In the genomic region with DNA sequence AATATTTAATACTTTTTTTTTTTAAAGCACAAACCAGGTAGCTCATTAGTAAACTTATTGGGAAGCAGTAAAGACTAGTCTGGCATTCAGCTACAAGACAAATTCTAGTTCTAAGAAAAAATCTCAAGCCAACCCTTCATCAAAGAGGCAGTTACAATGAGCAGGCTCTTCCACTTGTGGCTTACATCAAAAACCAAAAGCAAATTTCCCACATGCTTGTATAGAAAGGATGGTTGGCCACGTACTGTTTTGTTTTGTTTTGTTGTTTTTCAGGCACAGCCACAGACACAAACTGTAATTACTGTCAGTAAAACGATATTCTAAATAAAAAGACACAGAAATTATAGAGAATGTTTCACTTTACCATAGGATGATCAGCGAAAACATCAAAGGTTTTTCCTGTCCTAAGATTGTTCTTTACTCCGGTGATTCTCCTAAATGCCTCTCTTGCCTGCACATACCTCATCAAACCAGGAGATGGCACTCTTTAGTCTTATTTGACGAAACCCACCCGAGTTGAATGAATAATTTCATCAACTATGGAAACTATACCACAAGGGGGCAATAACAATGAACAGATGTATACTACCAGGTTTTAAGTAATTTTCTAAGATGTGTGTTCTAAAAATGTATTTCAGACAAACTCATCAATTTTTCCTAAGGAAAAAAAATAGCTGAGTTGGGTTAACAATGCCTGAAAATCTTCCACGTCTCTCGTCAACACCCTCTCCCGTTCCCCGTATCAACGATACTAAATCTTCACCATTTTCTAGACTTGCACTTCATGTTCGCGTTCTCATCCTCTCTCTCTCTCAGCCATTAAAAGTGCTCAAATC, we compare ENCODE assay signal across 2 cellular contexts.
TF ChIP-seq lines count a peak whose summit lies in the region.

No MANE protein-coding gene starts in this region.

TF ChIP-seq in SK-N-SH, 30 proteins besides CTCF, POLR2A, EP300 and RAD21:
- TF ChIP-seq FOSL2 (IDR thresholded peaks at IDR 0.05; ENCODE audit: borderline replicate concordance, low read depth): no peak
- peak; percentile 21 for TF ChIP-seq CHD2 (IDR thresholded peaks at IDR 0.05; ENCODE audit: low read length, partially characterized antibody)
- TF ChIP-seq USF1 (IDR thresholded peaks at IDR 0.05; ENCODE audit: borderline replicate concordance, low read depth): no peak
- TF ChIP-seq MEF2A (IDR thresholded peaks at IDR 0.05; ENCODE audit: borderline replicate concordance, low read depth): no peak
- TF ChIP-seq NRF1 (IDR thresholded peaks at IDR 0.05; ENCODE audit: low read depth, low read length): peak; percentile 23; the same call in 1 of the 2 replicates
- no peak for TF ChIP-seq USF2 (IDR thresholded peaks at IDR 0.05; ENCODE audit: borderline replicate concordance, low read depth, low read length)
- no peak for TF ChIP-seq FOXJ3 (CRISPR knock-in tag; IDR thresholded peaks at IDR 0.05)
- peak; percentile 98 for TF ChIP-seq SMC3 (IDR thresholded peaks at IDR 0.05; ENCODE audit: low read depth, low read length)
- no peak for TF ChIP-seq TAF1 (IDR thresholded peaks at IDR 0.05; ENCODE audit: borderline replicate concordance, low read depth, low read length)
- TF ChIP-seq RFX5 (IDR thresholded peaks at IDR 0.05; ENCODE audit: low read length): peak; percentile 33; the same call in 1 of the 2 replicates
- no peak for TF ChIP-seq EZH2phosphoT487 (IDR thresholded peaks at IDR 0.05; ENCODE audit: borderline replicate concordance, low read depth)
- no peak for TF ChIP-seq FOXM1 (IDR thresholded peaks at IDR 0.05; ENCODE audit: low read depth)
- no peak for TF ChIP-seq REST (IDR thresholded peaks at IDR 0.05; ENCODE audit: low read depth, low read length)

TF ChIP-seq in GM12878, 131 proteins besides CTCF, POLR2A, EP300 and RAD21 (continues in another document):
- no peak for TF ChIP-seq MYC (IDR thresholded peaks at IDR 0.05; ENCODE audit: insufficient read depth, insufficient read length, insufficient replicate concordance, low read length, severe bottlenecking)
- TF ChIP-seq RUNX3 (IDR thresholded peaks at IDR 0.05; ENCODE audit: low read length): peak; percentile 51; the same call in 1 of the 2 replicates
- TF ChIP-seq TCF7 (IDR thresholded peaks at IDR 0.05; ENCODE audit: borderline replicate concordance): no peak
- TF ChIP-seq ZNF622 (IDR thresholded peaks at IDR 0.05): no peak
- TF ChIP-seq, protein P1, sequence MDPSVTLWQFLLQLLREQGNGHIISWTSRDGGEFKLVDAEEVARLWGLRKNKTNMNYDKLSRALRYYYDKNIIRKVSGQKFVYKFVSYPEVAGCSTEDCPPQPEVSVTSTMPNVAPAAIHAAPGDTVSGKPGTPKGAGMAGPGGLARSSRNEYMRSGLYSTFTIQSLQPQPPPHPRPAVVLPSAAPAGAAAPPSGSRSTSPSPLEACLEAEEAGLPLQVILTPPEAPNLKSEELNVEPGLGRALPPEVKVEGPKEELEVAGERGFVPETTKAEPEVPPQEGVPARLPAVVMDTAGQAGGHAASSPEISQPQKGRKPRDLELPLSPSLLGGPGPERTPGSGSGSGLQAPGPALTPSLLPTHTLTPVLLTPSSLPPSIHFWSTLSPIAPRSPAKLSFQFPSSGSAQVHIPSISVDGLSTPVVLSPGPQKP (IDR thresholded peaks at IDR 0.05; ENCODE audit: low read depth, low read length): no peak
- no peak for TF ChIP-seq STAT1 (conservative IDR thresholded peaks at IDR 0.05)
- no peak for TF ChIP-seq NR2C2 (IDR thresholded peaks at IDR 0.05; ENCODE audit: borderline replicate concordance, control insufficient read depth, insufficient read length, low read depth)
- TF ChIP-seq SRF (IDR thresholded peaks at IDR 0.05; ENCODE audit: low read depth in 2 of 2, low read length in 2 of 2): no peak
- no peak for TF ChIP-seq USF2 (IDR thresholded peaks at IDR 0.05; ENCODE audit: borderline replicate concordance, low read depth, low read length)
- no peak for TF ChIP-seq E2F4 (IDR thresholded peaks at IDR 0.05; ENCODE audit: low read depth, low read length)
- TF ChIP-seq YBX1 (IDR thresholded peaks at IDR 0.05): no peak
- TF ChIP-seq ZNF24 (IDR thresholded peaks at IDR 0.05): 0 out of 2 replicates have a peak, but pooled peaks have one; percentile 54
- no peak for TF ChIP-seq MEF2B (IDR thresholded peaks at IDR 0.05; ENCODE audit: partially characterized antibody, poor library complexity, severe bottlenecking)
- TF ChIP-seq, protein P2, sequence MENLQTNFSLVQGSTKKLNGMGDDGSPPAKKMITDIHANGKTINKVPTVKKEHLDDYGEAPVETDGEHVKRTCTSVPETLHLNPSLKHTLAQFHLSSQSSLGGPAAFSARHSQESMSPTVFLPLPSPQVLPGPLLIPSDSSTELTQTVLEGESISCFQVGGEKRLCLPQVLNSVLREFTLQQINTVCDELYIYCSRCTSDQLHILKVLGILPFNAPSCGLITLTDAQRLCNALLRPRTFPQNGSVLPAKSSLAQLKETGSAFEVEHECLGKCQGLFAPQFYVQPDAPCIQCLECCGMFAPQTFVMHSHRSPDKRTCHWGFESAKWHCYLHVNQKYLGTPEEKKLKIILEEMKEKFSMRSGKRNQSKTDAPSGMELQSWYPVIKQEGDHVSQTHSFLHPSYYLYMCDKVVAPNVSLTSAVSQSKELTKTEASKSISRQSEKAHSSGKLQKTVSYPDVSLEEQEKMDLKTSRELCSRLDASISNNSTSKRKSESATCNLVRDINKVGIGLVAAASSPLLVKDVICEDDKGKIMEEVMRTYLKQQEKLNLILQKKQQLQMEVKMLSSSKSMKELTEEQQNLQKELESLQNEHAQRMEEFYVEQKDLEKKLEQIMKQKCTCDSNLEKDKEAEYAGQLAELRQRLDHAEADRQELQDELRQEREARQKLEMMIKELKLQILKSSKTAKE (IDR thresholded peaks at IDR 0.05; ENCODE audit: low read depth, poor library complexity, severe bottlenecking): peak; percentile 52
- no peak for TF ChIP-seq BCL11A (IDR thresholded peaks at IDR 0.05; ENCODE audit: low read depth, low read length)
- TF ChIP-seq ZNF217 (IDR thresholded peaks at IDR 0.05): no peak
- peak; percentile 85; the same call in 1 of the 2 replicates for TF ChIP-seq RB1 (IDR thresholded peaks at IDR 0.05; ENCODE audit: borderline replicate concordance)
- peak; percentile 30; the same call in 1 of the 2 replicates for TF ChIP-seq ESRRA (IDR thresholded peaks at IDR 0.05; ENCODE audit: low read length)
- peak; percentile 62; the same call in 1 of the 3 replicates for TF ChIP-seq POU2F2 (IDR thresholded peaks at IDR 0.05; ENCODE audit: borderline replicate concordance, low read depth, low read length)
- no peak for TF ChIP-seq PML (IDR thresholded peaks at IDR 0.05; ENCODE audit: low read length)
- TF ChIP-seq HSF1 (IDR thresholded peaks at IDR 0.05; ENCODE audit: low read depth, low read length): no peak
- TF ChIP-seq JUND (IDR thresholded peaks at IDR 0.05; ENCODE audit: low read depth, low read length): no peak
- no peak for TF ChIP-seq MTA3 (IDR thresholded peaks at IDR 0.05; ENCODE audit: borderline replicate concordance, low read length)
- peak; percentile 67; the same call in 1 of the 2 replicates for TF ChIP-seq NBN (IDR thresholded peaks at IDR 0.05)
- no peak for TF ChIP-seq IRF3 (IDR thresholded peaks at IDR 0.05)
- TF ChIP-seq NFIC (IDR thresholded peaks at IDR 0.05; ENCODE audit: low read depth, low read length): no peak
- TF ChIP-seq ATF2 (IDR thresholded peaks at IDR 0.05; ENCODE audit: low read length): peak; percentile 64; the same call in 1 of the 2 replicates
- TF ChIP-seq LARP7 (IDR thresholded peaks at IDR 0.05): no peak
- TF ChIP-seq ATF3 (IDR thresholded peaks at IDR 0.05; ENCODE audit: borderline replicate concordance, extremely low read depth, low read depth, low read length): peak; percentile 23; the same call in 1 of the 2 replicates
- peak; percentile 83; the same call in 1 of the 2 replicates for TF ChIP-seq CBX5 (IDR thresholded peaks at IDR 0.05; ENCODE audit: low read depth)
- TF ChIP-seq YY1 (IDR thresholded peaks at IDR 0.05; ENCODE audit: low read depth, low read length): 0 out of 2 replicates have a peak, but pooled peaks have one; percentile 26
- no peak for TF ChIP-seq EGR1 (IDR thresholded peaks at IDR 0.05; ENCODE audit: borderline replicate concordance in 1 of 2, low read depth in 2 of 2, low read length in 2 of 2)
- peak; percentile 84 for TF ChIP-seq FOXM1 (IDR thresholded peaks at IDR 0.05; ENCODE audit: low read depth, low read length)
- TF ChIP-seq SUPT20H (IDR thresholded peaks at IDR 0.05; ENCODE audit: borderline replicate concordance, control insufficient read depth, low read depth, low read length): no peak
- TF ChIP-seq ATF7 (IDR thresholded peaks at IDR 0.05; ENCODE audit: low read depth): peak; percentile 25; the same call in 1 of the 2 replicates
- no peak for TF ChIP-seq CEBPZ (IDR thresholded peaks at IDR 0.05; ENCODE audit: low read depth, low read length)
- no peak for TF ChIP-seq IKZF1 (conservative IDR thresholded peaks at IDR 0.05)
- no peak for TF ChIP-seq RFX5 (IDR thresholded peaks at IDR 0.05; ENCODE audit: low read depth, low read length)
